In the genomic region with DNA sequence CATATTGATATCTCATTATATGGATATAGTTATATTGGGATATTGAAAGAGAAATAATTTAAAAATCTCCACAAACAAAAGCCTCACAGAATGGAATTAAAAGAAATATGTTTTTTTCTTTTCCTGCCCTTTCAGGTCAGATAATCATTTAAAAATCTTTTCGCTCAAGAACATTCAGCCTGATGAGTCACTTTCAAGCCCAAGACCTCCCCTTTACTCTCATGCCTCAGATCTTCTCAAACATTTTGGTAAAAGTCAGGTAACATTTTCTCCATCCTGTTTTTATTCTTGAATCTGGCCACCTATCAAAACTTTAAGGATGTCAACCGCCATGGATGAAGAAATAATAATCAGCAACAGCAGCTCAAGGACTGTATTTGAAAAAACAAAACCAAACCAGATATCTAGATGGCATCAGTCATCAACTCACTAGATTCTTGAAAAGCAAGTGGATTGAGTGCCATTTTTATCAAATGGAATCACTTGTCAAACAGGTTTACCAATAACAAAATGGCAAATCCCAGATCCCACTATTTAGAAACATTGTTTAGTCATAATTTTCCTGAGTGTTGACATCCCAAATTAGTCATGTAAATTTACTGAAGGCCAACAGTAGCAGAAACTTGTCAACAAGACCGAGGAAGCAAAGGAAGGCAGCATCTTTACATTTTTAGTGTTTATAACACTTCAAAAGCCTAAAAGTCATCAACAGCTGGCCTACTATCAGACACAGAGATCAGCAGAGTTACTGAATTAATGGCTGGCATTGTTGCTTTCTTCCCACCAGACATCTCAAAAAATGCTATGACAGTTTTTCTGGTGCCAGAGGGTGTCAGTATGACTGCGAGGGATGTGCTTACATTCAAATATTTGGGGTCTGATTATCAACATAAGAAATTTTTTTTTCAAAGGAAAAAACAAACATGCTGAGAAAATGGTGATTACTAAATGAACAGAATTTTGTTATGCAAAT, we compare ENCODE assay signal across 28 cellular contexts.
DNase-seq lines count a peak whose midpoint lies in the region; ATAC-seq, FAIRE-seq and TF ChIP-seq lines count a peak whose summit lies in the region.
"Had no signal": no experiment of that assay in that cellular context is flagged by ENCODE, and none has a peak within 500 bp of the region (broad histone marks: within the 10 kb centered on the region; RNA-seq: fewer than 3 reads in every experiment).

No MANE protein-coding gene starts in this region.

- H3K9ac ChIP-seq in HUES64 (ENCODE audit: low read depth, low read length) (no peak overlapping the region), H9 (ENCODE audit: extremely low read depth, insufficient read length, low read length) (no peak overlapping the region)

- H4K8ac ChIP-seq in H9 (replicated peaks; ENCODE audit: insufficient read length, low read depth, low read length) = no peak overlapping the region

- H2BK5ac ChIP-seq in H9 (ENCODE audit: insufficient read length, low read length) = no peak overlapping the region

- 0 out of 2 replicates have a peak overlapping the region, but pooled peaks have one; percentile 72 for H3K4me3 ChIP-seq in HUES64 (ENCODE audit: low read length)
- H3K4me3 ChIP-seq: heart left ventricle, vagina had no signal

- peaks cover 70% of the 10 kb centered on the region for H3K4me1 ChIP-seq in HUES64 (ENCODE audit: insufficient read depth, low read length)
- peaks cover 5% of the 10 kb centered on the region; the same call in 1 of the 2 replicates for H3K4me1 ChIP-seq in H9 (ENCODE audit: insufficient read depth, low read length)

- no peak overlapping the region for H2BK20ac ChIP-seq in H9 (ENCODE audit: low read depth, low read length, poor library complexity, severe bottlenecking)

- H4K5ac ChIP-seq in H9 (ENCODE audit: insufficient read length, low read depth, low read length) = no peak overlapping the region

- H4K20me1 ChIP-seq in H9 (ENCODE audit: control insufficient read depth, insufficient read depth, insufficient read length) = no peaks in the 10 kb centered on the region

- H3T11ph ChIP-seq in H9 (ENCODE audit: low read length) = no peak overlapping the region

- H2AFZ ChIP-seq in H9 (ENCODE audit: low read length) = no peak overlapping the region

- H3K79me2 ChIP-seq in H9 (ENCODE audit: insufficient read depth, low read length) = peaks cover 20% of the 10 kb centered on the region; the same call in 1 of the 2 replicates

- H3K4me2 ChIP-seq in H9 (ENCODE audit: insufficient read depth, insufficient read length, low read length) = no peak overlapping the region

- H3K27me3 ChIP-seq in HUES64 (ENCODE audit: insufficient read depth, low read length) (no peaks in the 10 kb centered on the region), H9 (ENCODE audit: insufficient read depth, low read length) (no peaks in the 10 kb centered on the region)
- H3K27me3 ChIP-seq: brain microvascular endothelial cell, vagina had no signal

- H2BK15ac ChIP-seq in H9 (ENCODE audit: low read depth, low read length) = no peak overlapping the region

- no peak overlapping the region for H2BK120ac ChIP-seq in H9 (ENCODE audit: low read depth, low read length, poor library complexity, severe bottlenecking)

- H3K27ac ChIP-seq in HUES64 (ENCODE audit: low read depth, low read length) (no peak overlapping the region), H9 (ENCODE audit: insufficient read length, low read depth, low read length) (no peak overlapping the region)
- H3K27ac ChIP-seq: brain microvascular endothelial cell, epithelial cell of prostate, heart left ventricle, vagina had no signal

- peak; percentile 73 for DNase-seq in globus pallidus (ENCODE audit: low spot score)
- DNase-seq in pons (ENCODE audit: low spot score) = peak; percentile 68
- no peak for DNase-seq in hepatic stellate cell (ENCODE audit: low spot score)
- DNase-seq in endothelial cell (ENCODE audit: low spot score) = no peak
- no peak for DNase-seq in GM19239 (ENCODE audit: insufficient read length, low spot score)
- DNase-seq in H9 = no peak
- DNase-seq: activated CD4-positive, CD25-positive, alpha-beta regulatory T cell; activated naive CD4-positive, alpha-beta T cell treated with Interleukin-2 at 50 U/mL for 16 hours; activated T-cell treated with anti-CD3 and anti-CD28 coated beads, Interleukin-2, amount 50 U/mL, for 72 hours; brain microvascular endothelial cell; Calu3; GOT3; heart left ventricle; KG1; MM.1S; NCI-H1417 treated with DMSO at 0.1 percent for 48 hours; NCI-H2107; NCI-H510A treated with DMSO at 0.1 percent for 48 hours; SIG-M5; stimulated activated naive CD8-positive, alpha-beta T cell treated with anti-CD3 and anti-CD28 coated beads, Interleukin-15, Interleukin-2, amounts not matched to agents 100 U/mL and 50 U/mL, for 24 hours; T-helper 1 cell had no signal

- TF ChIP-seq CTCF in endothelial cell (IDR thresholded peaks at IDR 0.05; ENCODE audit: unreplicated experiment) (no peak), H9 (conservative IDR thresholded peaks at IDR 0.05) (no peak)

- H2BK12ac ChIP-seq in H9 (ENCODE audit: insufficient read length, low read depth, low read length) = no peak overlapping the region

- no peaks in the 10 kb centered on the region for H3K27me3 Mint-ChIP-seq in endothelial cell (ENCODE audit: unreplicated experiment)
- H3K27me3 Mint-ChIP-seq in H9 (ENCODE audit: low read depth) = no peaks in the 10 kb centered on the region

- H3K23ac ChIP-seq in H9 (ENCODE audit: insufficient read length, low read depth, low read length) = no peak overlapping the region

- no peaks in the 10 kb centered on the region for H3K36me3 ChIP-seq in HUES64 (ENCODE audit: insufficient read depth, low read length)
- H3K36me3 ChIP-seq: brain microvascular endothelial cell, heart left ventricle, vagina had no signal

- FAIRE-seq in GM19239 (lab: Jason Lieb, UNC) = no peak
- FAIRE-seq: RCC 7860 had no signal

- H3K14ac ChIP-seq in H9 (ENCODE audit: insufficient read depth, low read length) = no peak overlapping the region

- H3K56ac ChIP-seq in H9 (ENCODE audit: insufficient read length, low read depth, low read length) = no peak overlapping the region

- no peak overlapping the region for H3K27ac Mint-ChIP-seq in endothelial cell (ENCODE audit: unreplicated experiment)
- no peak overlapping the region; a peak in 2 of 7 replicates for H3K27ac Mint-ChIP-seq in H9
- H3K27ac Mint-ChIP-seq: activated T-cell treated with anti-CD3 and anti-CD28 coated beads, Interleukin-2, amount 50 U/mL, for 72 hours; CD14-positive monocyte; memory B cell had no signal

- H2AK5ac ChIP-seq in H9 (ENCODE audit: insufficient read length, low read length) = no peak overlapping the region

- H3K18ac ChIP-seq in H9 (ENCODE audit: insufficient read length, low read depth, low read length) = no peak overlapping the region

- H3K79me1 ChIP-seq in H9 (ENCODE audit: insufficient read depth, low read depth, low read length, poor library complexity, severe bottlenecking) = peaks cover 2% of the 10 kb centered on the region

- H3K9me3 ChIP-seq in HUES64 (ENCODE audit: insufficient read depth, low read depth, low read length) = no peaks in the 10 kb centered on the region
- H3K9me3 ChIP-seq in H9 (ENCODE audit: control insufficient read depth, low read depth, low read length) = no peaks in the 10 kb centered on the region
- H3K9me3 ChIP-seq: heart left ventricle, vagina had no signal

- H3K36me3 Mint-ChIP-seq in endothelial cell (ENCODE audit: low read depth, unreplicated experiment) (no peaks in the 10 kb centered on the region), H9 (ENCODE audit: insufficient read depth in 1 of 3, low read depth in 3 of 3) (no peaks in the 10 kb centered on the region)
- H3K36me3 Mint-ChIP-seq: CD14-positive monocyte, memory B cell had no signal

- H3K4me3 Mint-ChIP-seq in endothelial cell (ENCODE audit: unreplicated experiment) = no peak overlapping the region
- no peak overlapping the region for H3K4me3 Mint-ChIP-seq in H9
- H3K4me3 Mint-ChIP-seq: activated T-cell treated with anti-CD3 and anti-CD28 coated beads, Interleukin-2, amount 50 U/mL, for 72 hours; CD14-positive monocyte; memory B cell had no signal

- H3K4ac ChIP-seq in H9 (ENCODE audit: low read depth, low read length) = no peak overlapping the region

- no peak for ATAC-seq in SK-N-SH treated with all-trans-retinoic acid at 6 μM for 48 hours
- ATAC-seq: activated T-cell treated with anti-CD3 and anti-CD28 coated beads, Interleukin-2, amount 50 U/mL, for 72 hours; heart left ventricle; stimulated activated naive CD8-positive, alpha-beta T cell treated with anti-CD3 and anti-CD28 coated beads, Interleukin-15, Interleukin-2, amounts not matched to agents 100 U/mL and 50 U/mL, for 24 hours had no signal

- H3K9me3 Mint-ChIP-seq in endothelial cell (ENCODE audit: unreplicated experiment) (no peaks in the 10 kb centered on the region), H9 (no peaks in the 10 kb centered on the region)

- no peak overlapping the region for H4K91ac ChIP-seq in H9 (ENCODE audit: insufficient read length, low read depth, low read length)

- peaks cover 8% of the 10 kb centered on the region for H3K23me2 ChIP-seq in H9 (ENCODE audit: insufficient read length, low read depth, low read length, poor library complexity, severe bottlenecking)

- WGBS in HUES64 = 87% methylated on average over 3 of the region's 4 CpGs
- WGBS in H9 (ENCODE audit: extremely low coverage, insufficient read length, low lambda C conversion rate) = no CpG with 5 or more reads among the region's 4 CpGs

- peaks cover 32% of the 10 kb centered on the region for H3K4me1 Mint-ChIP-seq in endothelial cell (ENCODE audit: unreplicated experiment)
- peaks cover 66 to 72% of the 10 kb centered on the region in 2 experiments for H3K4me1 Mint-ChIP-seq in H9
- H3K4me1 Mint-ChIP-seq: CD14-positive monocyte, memory B cell had no signal

TF ChIP-seq in SK-N-SH treated with all-trans-retinoic acid at 6 μM for 48 hours, 23 proteins besides CTCF, POLR2A, EP300 and RAD21 (continues in another document):
- TF ChIP-seq, protein P1, sequence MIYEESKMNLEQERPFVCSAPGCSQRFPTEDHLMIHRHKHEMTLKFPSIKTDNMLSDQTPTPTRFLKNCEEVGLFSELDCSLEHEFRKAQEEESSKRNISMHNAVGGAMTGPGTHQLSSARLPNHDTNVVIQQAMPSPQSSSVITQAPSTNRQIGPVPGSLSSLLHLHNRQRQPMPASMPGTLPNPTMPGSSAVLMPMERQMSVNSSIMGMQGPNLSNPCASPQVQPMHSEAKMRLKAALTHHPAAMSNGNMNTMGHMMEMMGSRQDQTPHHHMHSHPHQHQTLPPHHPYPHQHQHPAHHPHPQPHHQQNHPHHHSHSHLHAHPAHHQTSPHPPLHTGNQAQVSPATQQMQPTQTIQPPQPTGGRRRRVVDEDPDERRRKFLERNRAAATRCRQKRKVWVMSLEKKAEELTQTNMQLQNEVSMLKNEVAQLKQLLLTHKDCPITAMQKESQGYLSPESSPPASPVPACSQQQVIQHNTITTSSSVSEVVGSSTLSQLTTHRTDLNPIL (CRISPR knock-in tag; IDR thresholded peaks at IDR 0.05; ENCODE audit: low read depth) = no peak

Comparison
In these comparisons a context has a peak if more than half of its experiments do, and no peak if none do; other contexts are left out.
1. DNase-seq: peak in globus pallidus (single experiment) and pons (single experiment); none in hepatic stellate cell (single experiment), endothelial cell (single experiment), GM19239 (single experiment) and H9 (single experiment).